Comparison of ENCODE assay signal across 10 cellular contexts in the genomic region with DNA sequence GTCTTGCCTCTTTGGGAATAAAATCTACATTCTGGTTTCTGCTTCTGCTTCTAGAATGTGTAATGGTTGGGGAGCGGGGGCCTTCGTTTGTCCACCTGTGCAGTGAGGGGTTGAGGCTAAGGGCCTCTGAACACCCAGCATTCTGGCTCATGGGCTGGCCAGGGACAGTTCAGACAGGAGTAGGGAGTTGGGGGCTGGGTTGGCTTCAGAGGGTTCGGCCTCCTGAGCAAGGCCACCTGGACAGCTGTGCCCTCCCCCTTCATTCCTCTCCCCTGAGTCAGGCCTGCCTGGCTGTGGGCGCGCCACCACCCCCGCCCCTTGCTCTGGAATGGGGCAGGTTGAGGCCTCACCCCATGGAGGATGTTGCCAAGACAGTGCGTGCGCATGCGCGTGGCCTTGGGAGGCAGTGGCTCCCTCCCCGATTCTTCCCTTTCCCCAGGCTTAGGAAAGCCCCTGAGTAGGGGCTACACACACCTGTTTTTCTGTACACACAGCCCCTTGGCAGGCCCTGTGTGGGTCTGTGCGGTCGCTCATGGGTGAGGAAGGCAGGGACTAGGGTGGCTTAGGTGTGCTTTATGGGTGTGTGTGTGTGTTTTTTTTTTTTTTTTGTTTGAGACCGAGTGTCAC. TPM values are rescaled to one million over a fixed set of nuclear protein-coding genes. Genes with fewer than 3 reads are reported as not detected.
DNase-seq lines count a peak whose midpoint lies in the region; ATAC-seq, FAIRE-seq and TF ChIP-seq lines count a peak whose summit lies in the region.
"Had no signal": no experiment of that assay in that cellular context is flagged by ENCODE, and none has a peak within 500 bp of the region (broad histone marks: within the 10 kb centered on the region; RNA-seq: fewer than 3 reads in every experiment).

No MANE protein-coding gene starts in this region.

- 2% methylated on average over 4 of the region's 14 CpGs for WGBS in A549 (ENCODE audit: missing lambda C conversion rate)
- no CpG with 5 or more reads among the region's 14 CpGs for WGBS in mesendoderm (ENCODE audit: extremely low coverage, insufficient coverage, low lambda C conversion rate)

- H3K4me1 Mint-ChIP-seq in chondrocyte (ENCODE audit: low read depth): peaks cover 53% of the 10 kb centered on the region
- H3K4me1 Mint-ChIP-seq in stimulated activated memory B cell treated with anti-CD40 and anti-IgM and Interleukin-4, amounts not matched to agents 10 μg/mL and 1 μg/mL and 100 μg/mL, for 72 hours: no peaks in the 10 kb centered on the region

- peak in 1 of 2 experiments; percentile 26; a peak in 1 of 5 replicates for TF ChIP-seq RAD21 in A549 (conservative IDR thresholded peaks at IDR 0.05 in 1 of 2, IDR thresholded peaks at IDR 0.05 in 1 of 2)

- peak overlapping the region; percentile 8 for H3K9ac ChIP-seq in mesendoderm (ENCODE audit: low read length)

- H3K79me2 ChIP-seq in mesendoderm (ENCODE audit: control insufficient read depth, insufficient read depth, low read length): peaks cover 34% of the 10 kb centered on the region

- H3K4me3 ChIP-seq in A549: peak overlapping the region; percentile 21; the same call in 2 of the 3 replicates
- H3K4me3 ChIP-seq in mesendoderm (ENCODE audit: low read length): no peak overlapping the region

- H2BK15ac ChIP-seq in mesendoderm (replicated peaks; ENCODE audit: low read depth): no peak overlapping the region

- POLR2A ChIA-PET in A549 (lab: Yijun Ruan, JAX): no interaction called here

- H3K27ac ChIP-seq in A549 (peak overlapping the region; percentile 99), mesendoderm (ENCODE audit: low read depth, low read length) (peak overlapping the region; percentile 77)

- peaks cover 11% of the 10 kb centered on the region for H3K79me1 ChIP-seq in mesendoderm (ENCODE audit: low read length)

- peak overlapping the region; percentile 82 for H3K18ac ChIP-seq in mesendoderm (ENCODE audit: low read length)

- H3K56ac ChIP-seq in mesendoderm (ENCODE audit: low read length): peak overlapping the region; percentile 11

- DNase-seq in A549 (ENCODE audit: low read depth in 1 of 2, low spot score in 1 of 2) (peak; percentile 92 to 95), HUDEP-2 (lab: John Stamatoyannopoulos, UW; ENCODE audit: unreplicated experiment in 76 of 76) (peak in 62 of 76 experiments; percentile 10 to 81 (median 53)), chondrocyte (ENCODE audit: low spot score) (no peak), mesendoderm (peak; percentile 99), GM19238 (ENCODE audit: insufficient read length, low spot score) (no peak), HCEC 1CT (no peak)
- DNase-seq: cerebellar nuclear complex, RPMI8226 had no signal

- no peak overlapping the region for H4K5ac ChIP-seq in mesendoderm (ENCODE audit: low read length)

- H3K9me3 Mint-ChIP-seq in chondrocyte (ENCODE audit: low read depth): no peaks in the 10 kb centered on the region
- H3K9me3 Mint-ChIP-seq in stimulated activated memory B cell treated with anti-CD40 and anti-IgM and Interleukin-4, amounts not matched to agents 10 μg/mL and 1 μg/mL and 100 μg/mL, for 72 hours: no peaks in the 10 kb centered on the region

- H3K27me3 ChIP-seq in mesendoderm (ENCODE audit: insufficient read depth, low read length, poor library complexity): no peaks in the 10 kb centered on the region

- no peak overlapping the region for H2BK120ac ChIP-seq in mesendoderm (ENCODE audit: low read depth, low read length)

- H3K4ac ChIP-seq in mesendoderm (ENCODE audit: low read depth, low read length): no peak overlapping the region

- H3K36me3 Mint-ChIP-seq in chondrocyte (ENCODE audit: low read depth): no peaks in the 10 kb centered on the region
- H3K36me3 Mint-ChIP-seq in stimulated activated memory B cell treated with anti-CD40 and anti-IgM and Interleukin-4, amounts not matched to agents 10 μg/mL and 1 μg/mL and 100 μg/mL, for 72 hours: no peaks in the 10 kb centered on the region

- H3K4me2 ChIP-seq in A549 (peak overlapping the region; percentile 95), mesendoderm (ENCODE audit: low read length) (peak overlapping the region; percentile 1)

- no peak overlapping the region for H2AK5ac ChIP-seq in mesendoderm (ENCODE audit: low read length)

- FAIRE-seq in A549 (lab: Jason Lieb, UNC): no peak

- no peaks in the 10 kb centered on the region for H3K9me3 ChIP-seq in A549

- H3K27me3 Mint-ChIP-seq in chondrocyte (ENCODE audit: low read depth): no peaks in the 10 kb centered on the region
- no peaks in the 10 kb centered on the region for H3K27me3 Mint-ChIP-seq in stimulated activated memory B cell treated with anti-CD40 and anti-IgM and Interleukin-4, amounts not matched to agents 10 μg/mL and 1 μg/mL and 100 μg/mL, for 72 hours

- H3K4me1 ChIP-seq in A549 (peaks cover 88% of the 10 kb centered on the region), mesendoderm (ENCODE audit: control insufficient read depth, low read depth, low read length) (peaks cover 48% of the 10 kb centered on the region)

- H2BK5ac ChIP-seq in mesendoderm (ENCODE audit: low read length): no peak overlapping the region

- TF ChIP-seq CTCF in A549 (IDR thresholded peaks at IDR 0.05) (no peak), chondrocyte (IDR thresholded peaks at IDR 0.05) (no peak)

- CTCF ChIA-PET in A549 (lab: Yijun Ruan, JAX): interaction anchor here (0.7 to 11.1 kb wide), 4 partner anchors 8 to 48 kb away, joined by 3 to 62 read pairs (median 24); no protein-coding TSS in a partner anchor

- H3K23ac ChIP-seq in mesendoderm (ENCODE audit: low read length): no peak overlapping the region

- no peak for TF ChIP-seq POLR2A in A549 (IDR thresholded peaks at IDR 0.05; ENCODE audit: low read length)

- H3K27ac Mint-ChIP-seq in chondrocyte (ENCODE audit: unreplicated experiment): peak overlapping the region; percentile 87
- H3K27ac Mint-ChIP-seq in stimulated activated memory B cell treated with anti-CD40 and anti-IgM and Interleukin-4, amounts not matched to agents 10 μg/mL and 1 μg/mL and 100 μg/mL, for 72 hours: no peak overlapping the region

- no peaks in the 10 kb centered on the region for H3K36me3 ChIP-seq in mesendoderm (ENCODE audit: control insufficient read depth, insufficient read depth, low read length)

- no peak overlapping the region for H4K8ac ChIP-seq in mesendoderm (ENCODE audit: low read depth, low read length)

- no peak overlapping the region for H3K4me3 Mint-ChIP-seq in chondrocyte (ENCODE audit: unreplicated experiment)
- no peak overlapping the region for H3K4me3 Mint-ChIP-seq in stimulated activated memory B cell treated with anti-CD40 and anti-IgM and Interleukin-4, amounts not matched to agents 10 μg/mL and 1 μg/mL and 100 μg/mL, for 72 hours

- ATAC-seq in A549 (peak; percentile 80 to 84), GM21367 (IDR thresholded peaks at IDR 0.05; ENCODE audit: unreplicated experiment) (no peak)
- ATAC-seq in stimulated activated memory B cell treated with anti-CD40 and anti-IgM and Interleukin-4, amounts not matched to agents 10 μg/mL and 1 μg/mL and 100 μg/mL, for 72 hours: no peak

- TF ChIP-seq EP300 in A549 (IDR thresholded peaks at IDR 0.05): peak; percentile 59 to 77; a peak in 3 of 5 replicates

TF ChIP-seq in A549, 52 proteins besides CTCF, POLR2A, EP300 and RAD21 (continues in another document):
- TF ChIP-seq RARB (CRISPR knock-in tag; IDR thresholded peaks at IDR 0.05): no peak; the same call in 1 of the 2 replicates
- TF ChIP-seq JUNB (IDR thresholded peaks at IDR 0.05): peak; percentile 46
- TF ChIP-seq, protein P1, sequence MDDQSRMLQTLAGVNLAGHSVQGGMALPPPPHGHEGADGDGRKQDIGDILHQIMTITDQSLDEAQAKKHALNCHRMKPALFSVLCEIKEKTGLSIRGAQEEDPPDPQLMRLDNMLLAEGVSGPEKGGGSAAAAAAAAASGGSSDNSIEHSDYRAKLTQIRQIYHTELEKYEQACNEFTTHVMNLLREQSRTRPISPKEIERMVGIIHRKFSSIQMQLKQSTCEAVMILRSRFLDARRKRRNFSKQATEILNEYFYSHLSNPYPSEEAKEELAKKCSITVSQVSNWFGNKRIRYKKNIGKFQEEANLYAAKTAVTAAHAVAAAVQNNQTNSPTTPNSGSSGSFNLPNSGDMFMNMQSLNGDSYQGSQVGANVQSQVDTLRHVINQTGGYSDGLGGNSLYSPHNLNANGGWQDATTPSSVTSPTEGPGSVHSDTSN (IDR thresholded peaks at IDR 0.05): no peak; the same call in 1 of the 2 replicates
- no peak for TF ChIP-seq NPAS2 (CRISPR knock-in tag; IDR thresholded peaks at IDR 0.05; ENCODE audit: borderline replicate concordance)
- no peak for TF ChIP-seq MAFK (IDR thresholded peaks at IDR 0.05; ENCODE audit: partially characterized antibody)
- 0 out of 2 replicates have a peak, but pooled peaks have one; percentile 41 for TF ChIP-seq MAZ (IDR thresholded peaks at IDR 0.05; ENCODE audit: borderline replicate concordance, low read depth, low read length)
- TF ChIP-seq, protein P2, sequence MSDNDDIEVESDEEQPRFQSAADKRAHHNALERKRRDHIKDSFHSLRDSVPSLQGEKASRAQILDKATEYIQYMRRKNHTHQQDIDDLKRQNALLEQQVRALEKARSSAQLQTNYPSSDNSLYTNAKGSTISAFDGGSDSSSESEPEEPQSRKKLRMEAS (IDR thresholded peaks at IDR 0.05): peak; percentile 84

RNA-seq across cellular contexts. Expression of a gene that starts 57.0 kb away (rescaled TPM):
- 103 and 105 TPM in 2 replicates for polyA plus RNA-seq in A549 (2011; rRNA removed)
- 52.7 and 55.7 TPM in 2 replicates for polyA plus RNA-seq in A549 (2012; cell fraction: cytosol; rRNA removed)
- polyA plus RNA-seq in A549 (2012; cell fraction: nucleus; rRNA removed): 51.1 and 64.7 TPM in 2 replicates
- polyA plus RNA-seq in A549 (2017; fragmentation: RNase III; extraction: RNeasy Plus Mini Kit Qiagen cat#74134 plus additional on column Dnase treatment): 83.2 to 103 TPM (median 92.5 TPM) in 3 replicates
- 82.0 and 94.1 TPM in 2 replicates for polyA minus RNA-seq in A549 (2011; rRNA and poly(A)+ RNA removed)
- total RNA-seq in chondrocyte: 52.2 to 160 TPM (median 147 TPM) in 3 replicates
- polyA plus RNA-seq in mesendoderm (2013, experiment 1 of 2): 217 TPM
- 220 TPM for polyA plus RNA-seq in mesendoderm (2013, experiment 2 of 2)

RNA-seq across cellular contexts. Expression of a gene that starts 57.3 kb away (rescaled TPM):
- polyA plus RNA-seq in A549 (2011; rRNA removed) (39.3 and 41.9 TPM in 2 replicates), A549 (2017; fragmentation: RNase III; extraction: RNeasy Plus Mini Kit Qiagen cat#74134 plus additional on column Dnase treatment) (15.9 to 17.0 TPM (median 16.1 TPM) in 3 replicates)
- polyA plus RNA-seq in A549 (2012; cell fraction: cytosol; rRNA removed): 6.6 and 7.2 TPM in 2 replicates
- 10.4 and 18.2 TPM in 2 replicates for polyA plus RNA-seq in A549 (2012; cell fraction: nucleus; rRNA removed)
- polyA minus RNA-seq in A549 (2011; rRNA and poly(A)+ RNA removed): 23.1 and 24.8 TPM in 2 replicates
- 39.6 to 55.8 TPM (median 40.5 TPM) in 3 replicates for total RNA-seq in chondrocyte
- 15.2 TPM for polyA plus RNA-seq in mesendoderm (2013, experiment 1 of 2)
- 15.5 TPM for polyA plus RNA-seq in mesendoderm (2013, experiment 2 of 2)

RNA-seq across cellular contexts. Expression of a gene that starts 57.5 kb away (rescaled TPM):
- 5.5 and 7.7 TPM in 2 replicates for polyA plus RNA-seq in A549 (2011; rRNA removed)
- polyA plus RNA-seq in A549 (2012; cell fraction: cytosol; rRNA removed): 2.8 TPM in 2 replicates
- 1.5 and 4.2 TPM in 2 replicates for polyA plus RNA-seq in A549 (2012; cell fraction: nucleus; rRNA removed)
- polyA plus RNA-seq in A549 (2017; fragmentation: RNase III; extraction: RNeasy Plus Mini Kit Qiagen cat#74134 plus additional on column Dnase treatment): 10.0 to 12.0 TPM (median 11.6 TPM) in 3 replicates
- polyA minus RNA-seq in A549 (2011; rRNA and poly(A)+ RNA removed): 4.1 and 5.0 TPM in 2 replicates
- 66.8 to 72.5 TPM (median 71.8 TPM) in 3 replicates for total RNA-seq in chondrocyte
- 0.11 TPM for polyA plus RNA-seq in mesendoderm (2013, experiment 1 of 2)
- polyA plus RNA-seq in mesendoderm (2013, experiment 2 of 2): 0.06 TPM

Comparison
In these comparisons a context has a peak if more than half of its experiments do, and no peak if none do; other contexts are left out.
1. ATAC-seq: peak in A549 (2 of 2); none in GM21367 (single experiment) and stimulated activated memory B cell treated with anti-CD40 and anti-IgM and Interleukin-4, amounts not matched to agents 10 μg/mL and 1 μg/mL and 100 μg/mL, for 72 hours (single experiment).
2. DNase-seq: peak in A549 (2 of 2), HUDEP-2 (62 of 76) and mesendoderm (single experiment); none in chondrocyte (single experiment), GM19238 (single experiment) and HCEC 1CT (single experiment).